8 cellular contexts compared by ENCODE assay signal in the genomic region with DNA sequence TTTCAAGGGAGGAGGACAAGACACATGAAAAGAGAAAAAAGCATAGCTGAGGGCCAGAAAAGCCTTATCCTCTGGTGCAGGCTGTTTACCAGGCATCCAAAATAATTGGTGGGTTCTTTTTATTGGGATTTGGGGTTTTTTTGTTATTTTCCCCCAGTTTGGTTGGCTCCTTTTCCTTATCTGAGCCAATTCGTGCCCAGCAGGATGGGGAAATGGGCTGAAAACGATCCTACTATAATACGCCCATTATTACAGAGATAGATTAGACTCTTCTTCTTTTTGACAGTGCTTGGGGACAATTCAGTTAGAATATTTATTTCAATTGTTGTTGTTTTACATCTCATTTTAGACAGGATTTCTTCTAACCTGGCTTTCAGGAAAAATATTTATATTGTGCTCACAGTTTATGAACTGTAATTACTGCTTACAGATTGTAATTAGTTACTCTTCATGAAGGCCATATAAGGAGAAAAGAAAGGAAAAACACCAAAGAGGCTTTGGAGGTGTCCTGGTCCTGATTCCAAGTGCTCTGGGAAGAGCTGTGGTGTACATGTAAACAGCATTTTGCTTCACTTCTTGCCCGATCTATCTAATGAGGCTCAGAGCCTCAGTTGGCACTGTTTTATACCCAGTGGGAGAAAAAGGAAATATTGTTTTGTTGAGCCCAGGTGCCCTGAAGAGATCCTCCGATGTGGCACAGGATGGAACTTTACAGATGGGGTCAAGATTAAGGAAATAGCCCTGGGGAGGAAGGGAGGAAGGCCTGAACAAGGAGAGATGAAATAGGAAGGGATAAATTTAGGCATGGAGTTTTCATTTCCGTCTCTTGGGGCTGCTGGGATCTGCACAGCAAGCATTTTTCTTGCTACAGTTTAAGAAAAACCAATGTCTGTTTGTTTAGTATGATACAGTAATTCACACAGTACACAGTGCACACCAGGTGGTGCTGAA. TPM values are rescaled to one million over a fixed set of nuclear protein-coding genes. Genes with fewer than 3 reads are reported as not detected.
DNase-seq lines count a peak whose midpoint lies in the region; ATAC-seq and TF ChIP-seq lines count a peak whose summit lies in the region.

No MANE protein-coding gene starts in this region.

- H3K36me3 ChIP-seq in brain microvascular endothelial cell (replicated peaks) (peaks cover 3% of the 10 kb centered on the region), kidney epithelial cell (ENCODE audit: control insufficient read depth, insufficient read depth, low read length) (no peaks in the 10 kb centered on the region), stomach (peaks cover 3 to 11% (median 8%) of the 10 kb centered on the region in 4 donors)

- H3K4me3 ChIP-seq in brain microvascular endothelial cell (ENCODE audit: low read depth, low read length): peak overlapping the region; percentile 90
- peak overlapping the region; percentile 82 for H3K4me3 ChIP-seq in kidney epithelial cell (ENCODE audit: low read depth, low read length)
- peak overlapping the region; percentile 59 to 78 (median 67) for H3K4me3 ChIP-seq in stomach

- H3K27me3 ChIP-seq in brain microvascular endothelial cell (replicated peaks): no peaks in the 10 kb centered on the region
- no peaks in the 10 kb centered on the region for H3K27me3 ChIP-seq in kidney epithelial cell (ENCODE audit: control insufficient read depth, insufficient read depth, low read length)
- H3K27me3 ChIP-seq in stomach: no peaks in the 10 kb centered on the region

- intact Hi-C loops in stomach (cut with DNase I; ENCODE audit: low total_unique reads): no loop called here

- TF ChIP-seq CTCF in brain microvascular endothelial cell (IDR thresholded peaks at IDR 0.05; ENCODE audit: low read depth, low read length, missing control alignments): no peak
- no peak for TF ChIP-seq CTCF in kidney epithelial cell (IDR thresholded peaks at IDR 0.05; ENCODE audit: insufficient read depth, low read length, poor library complexity, severe bottlenecking)
- no peak for TF ChIP-seq CTCF in stomach (IDR thresholded peaks at IDR 0.05)

- peaks cover 9% of the 10 kb centered on the region for H3K36me3 Mint-ChIP-seq in T-helper 1 cell treated with Interleukin-12 subunit alpha and Interleukin-12 subunit beta and Interleukin-4 antibody, amounts not matched to agents 30 μg/mL and 1 μg/mL, for 36 hours (ENCODE audit: low read depth)

- H3K9me3 Mint-ChIP-seq in T-helper 1 cell treated with Interleukin-12 subunit alpha and Interleukin-12 subunit beta and Interleukin-4 antibody, amounts not matched to agents 30 μg/mL and 1 μg/mL, for 36 hours: no peaks in the 10 kb centered on the region

- no peak for TF ChIP-seq POLR2A in stomach (IDR thresholded peaks at IDR 0.05)

- 0 to 5% (median 3%) methylated on average over 6 of the region's 6 CpGs for WGBS in stomach, 5 donors

- no peak for TF ChIP-seq EP300 in stomach (IDR thresholded peaks at IDR 0.05)

- peaks cover 9% of the 10 kb centered on the region for H3K27me3 Mint-ChIP-seq in T-helper 1 cell treated with Interleukin-12 subunit alpha and Interleukin-12 subunit beta and Interleukin-4 antibody, amounts not matched to agents 30 μg/mL and 1 μg/mL, for 36 hours (ENCODE audit: low read depth)

- H3K4me1 Mint-ChIP-seq in T-helper 1 cell treated with Interleukin-12 subunit alpha and Interleukin-12 subunit beta and Interleukin-4 antibody, amounts not matched to agents 30 μg/mL and 1 μg/mL, for 36 hours (ENCODE audit: low read depth): peaks cover 22% of the 10 kb centered on the region

- in situ Hi-C loops in brain microvascular endothelial cell (cut with HindIII; ENCODE audit: low pct_ligation_motif_present, low sequenced_read_pairs): no loop called here

- no peak for DNase-seq in T-helper 1 cell
- DNase-seq in NCI-H526 (lab: John Stamatoyannopoulos, UW): peak; percentile 58 to 73
- no peak for DNase-seq in brain microvascular endothelial cell
- no peak for DNase-seq in kidney epithelial cell (ENCODE audit: low read depth)
- no peak for DNase-seq in stomach
- DNase-seq in ecto neural progenitor cell (ENCODE audit: low spot score): no peak

- peak overlapping the region; percentile 85 for H3K4me3 Mint-ChIP-seq in T-helper 1 cell treated with Interleukin-12 subunit alpha and Interleukin-12 subunit beta and Interleukin-4 antibody, amounts not matched to agents 30 μg/mL and 1 μg/mL, for 36 hours

- H3K27ac Mint-ChIP-seq in T-helper 1 cell treated with Interleukin-12 subunit alpha and Interleukin-12 subunit beta and Interleukin-4 antibody, amounts not matched to agents 30 μg/mL and 1 μg/mL, for 36 hours: peak overlapping the region; percentile 96

- H3K4me1 ChIP-seq in stomach: peaks cover 21 to 61% (median 45%) of the 10 kb centered on the region in 4 donors

- no peak for ATAC-seq in HG03196 (IDR thresholded peaks at IDR 0.05; ENCODE audit: unreplicated experiment)

- H3K27ac ChIP-seq in brain microvascular endothelial cell: peak overlapping the region; percentile 83
- peak overlapping the region; percentile 93 to 99 (median 98) for H3K27ac ChIP-seq in stomach

- no peaks in the 10 kb centered on the region for H3K9me3 ChIP-seq in stomach

RNA-seq across cellular contexts. Expression of a gene that starts 0.6 kb away (rescaled TPM):
- total RNA-seq in kidney epithelial cell: 30.5 and 30.7 TPM in 2 replicates
- total RNA-seq in stomach: 10 to 100 TPM in 4 of 5 donors, 1 to 10 TPM in 1; 7.5 to 36.6 (median 23.2) TPM
- 10 to 100 TPM in 2 of 3 donors, 1 to 10 TPM in 1; 8.3 to 18.8 (median 16.0) TPM for polyA plus RNA-seq in stomach

RNA-seq across cellular contexts. Expression of a gene that starts 11.1 kb away (rescaled TPM):
- total RNA-seq in kidney epithelial cell: 31.5 and 35.6 TPM in 2 replicates
- 100 to 1,000 TPM; 170 to 429 (median 221) TPM for total RNA-seq in stomach
- 1,000 to 10,000 TPM in 1 of 3 donors, 100 to 1,000 TPM in 1, 10 to 100 TPM in 1; 63.4 to 1,211 (median 106) TPM for polyA plus RNA-seq in stomach

RNA-seq across cellular contexts. Expression of a gene that starts 59.0 kb away (rescaled TPM):
- total RNA-seq in kidney epithelial cell (not detected in 2 replicates), stomach (10 to 100 TPM in 1 of 5 donors, 1 to 10 TPM in 2, not detected in 2; 1.4 to 19.4 (median 2.8) TPM)
- polyA plus RNA-seq in stomach: 1 to 10 TPM in 1 of 3 donors, under 1 TPM in 1, not detected in 1; 0.40 to 7.0 TPM

Comparison
In these comparisons a context has a peak if more than half of its experiments do, and no peak if none do; other contexts are left out.
1. DNase-seq: peak in NCI-H526 (2 of 2); none in T-helper 1 cell (0 of 5), brain microvascular endothelial cell (single experiment), kidney epithelial cell (single experiment), stomach (single experiment) and ecto neural progenitor cell (single experiment).
2. Peak in every context shown above with its lines, with median percentiles within 50 percentile points of each other: H3K4me3 ChIP-seq.